7 cellular contexts compared by ENCODE assay signal in genomic region chr3:160707187-160707789, GRCh38. TPM values are rescaled to one million over a fixed set of nuclear protein-coding genes. Genes with fewer than 3 reads are reported as not detected.
DNase-seq lines count a peak whose midpoint lies in the region; ATAC-seq, FAIRE-seq and TF ChIP-seq lines count a peak whose summit lies in the region.

No MANE protein-coding gene starts in this region.

- TF ChIP-seq POLR2A in H54 (IDR thresholded peaks at IDR 0.05; ENCODE audit: low read depth, low read length): no peak

- ATAC-seq in T-cell (replicated peaks in 1 of 4): peak; percentile 53 to 62 (median 58)
- peak; percentile 54 to 67 for ATAC-seq in naive thymus-derived CD8-positive, alpha-beta T cell
- ATAC-seq in HG02970 (IDR thresholded peaks at IDR 0.05; ENCODE audit: low FRiP score, unreplicated experiment): no peak

- H3K4me1 Mint-ChIP-seq in T-cell: no peaks in the 10 kb centered on the region
- H3K4me1 Mint-ChIP-seq in naive thymus-derived CD8-positive, alpha-beta T cell: peaks cover 0 to 2% (median 0%) of the 10 kb centered on the region in 4 donors

- TF ChIP-seq CTCF in epithelial cell of proximal tubule (conservative IDR thresholded peaks at IDR 0.05; ENCODE audit: low read depth, low read length): peak; percentile 74

- POLR2A ChIA-PET in T-cell (lab: Charles Lee): no interaction called here
- POLR2A ChIA-PET in naive thymus-derived CD8-positive, alpha-beta T cell (lab: Charles Lee): no interaction called here

- CTCF ChIA-PET in T-cell (lab: Charles Lee): interaction anchor here (1.5 to 2.5 kb wide), 5 partner anchors 234 to 237 kb away, joined by 10 to 28 read pairs (median 12); no protein-coding TSS in a partner anchor

- DNase-seq in G401 (ENCODE audit: low spot score): peak; percentile 88
- no peak for DNase-seq in H54 (ENCODE audit: insufficient read length, low spot score)
- DNase-seq in NCI-H146 (lab: John Stamatoyannopoulos, UW): peak; percentile 85
- peak in 23 of 34 experiments; percentile 3 to 37 (median 17) for DNase-seq in T-cell
- DNase-seq in epithelial cell of proximal tubule (ENCODE audit: low read depth): no peak
- DNase-seq in naive thymus-derived CD8-positive, alpha-beta T cell: peak in 9 of 10 donors; percentile 6 to 62 (median 31)

- FAIRE-seq in H54 (lab: Jason Lieb, UNC): peak; percentile 60

- H3K36me3 Mint-ChIP-seq in T-cell: no peaks in the 10 kb centered on the region
- no peaks in the 10 kb centered on the region for H3K36me3 Mint-ChIP-seq in naive thymus-derived CD8-positive, alpha-beta T cell

- no peak overlapping the region for H3K27ac Mint-ChIP-seq in T-cell
- H3K27ac Mint-ChIP-seq in naive thymus-derived CD8-positive, alpha-beta T cell: no peak overlapping the region

- no peak overlapping the region for H3K4me3 Mint-ChIP-seq in T-cell
- H3K4me3 Mint-ChIP-seq in naive thymus-derived CD8-positive, alpha-beta T cell: no peak overlapping the region

- in situ Hi-C loops in G401 (cut with HindIII; ENCODE audit: low sequenced_read_pairs): no loop called here

- H3K9me3 Mint-ChIP-seq in T-cell: no peaks in the 10 kb centered on the region
- H3K9me3 Mint-ChIP-seq in naive thymus-derived CD8-positive, alpha-beta T cell: no peaks in the 10 kb centered on the region

- H3K4me3 ChIP-seq in epithelial cell of proximal tubule (ENCODE audit: low read depth, low read length): no peak overlapping the region

- peaks cover 18 to 40% of the 10 kb centered on the region in 2 donors for H3K27me3 Mint-ChIP-seq in T-cell
- H3K27me3 Mint-ChIP-seq in naive thymus-derived CD8-positive, alpha-beta T cell: peaks cover 12 to 53% (median 23%) of the 10 kb centered on the region in 5 donors

RNA-seq across cellular contexts. Expression of gene ARL14, which starts 30.3 kb away (rescaled TPM):
- total RNA-seq in G401 (2014; rRNA removed; shearing (Covaris generic)): not detected in 2 replicates
- not detected for total RNA-seq in T-cell
- 0.87 TPM in 1 of 2 replicates, not detected in the other for total RNA-seq in epithelial cell of proximal tubule
- not detected for total RNA-seq in naive thymus-derived CD8-positive, alpha-beta T cell
- not detected for polyA plus RNA-seq in naive thymus-derived CD8-positive, alpha-beta T cell

RNA-seq across cellular contexts. Expression of gene PPM1L, which starts 48.7 kb away (rescaled TPM):
- under 0.01 TPM in 1 of 2 replicates, not detected in the other for total RNA-seq in G401 (2014; rRNA removed; shearing (Covaris generic))
- 1 to 10 TPM; 4.8 to 6.4 (median 5.7) TPM for total RNA-seq in T-cell
- total RNA-seq in epithelial cell of proximal tubule: 2.4 and 3.2 TPM in 2 replicates
- total RNA-seq in naive thymus-derived CD8-positive, alpha-beta T cell: 1 to 10 TPM; 4.1 to 5.9 TPM
- polyA plus RNA-seq in naive thymus-derived CD8-positive, alpha-beta T cell: 1 to 10 TPM in 2 of 3 donors, under 1 TPM in 1; 0.46 to 1.9 (median 1.0) TPM

Comparison
In these comparisons a context has a peak if more than half of its experiments do, and no peak if none do; other contexts are left out.
1. DNase-seq: peak in G401 (single experiment), NCI-H146 (single experiment), T-cell (23 of 34) and naive thymus-derived CD8-positive, alpha-beta T cell (9 of 10); none in H54 (single experiment) and epithelial cell of proximal tubule (single experiment).